Comparison of ENCODE assay signal across 8 cellular contexts in the genomic region with DNA sequence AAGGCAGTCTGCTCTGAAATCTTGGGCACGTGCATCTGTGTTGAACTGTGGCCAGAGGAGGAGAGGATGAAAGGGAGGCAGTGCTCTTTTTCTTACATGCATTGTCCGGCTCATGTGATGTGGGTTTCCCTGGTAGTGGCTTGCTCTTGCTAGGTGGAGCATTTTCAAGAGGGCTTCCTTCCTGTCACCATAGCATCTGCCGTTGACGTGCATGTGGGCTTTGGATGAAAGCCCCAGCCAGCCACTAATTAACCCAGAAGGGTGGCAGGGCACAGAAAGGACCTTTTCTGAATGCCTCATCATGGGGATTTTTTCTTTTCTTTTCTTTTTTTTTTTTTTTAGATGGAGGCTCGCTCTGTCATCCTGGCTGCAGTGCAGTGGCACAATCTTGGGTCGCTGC.
DNase-seq lines count a peak whose midpoint lies in the region; ATAC-seq and TF ChIP-seq lines count a peak whose summit lies in the region.

No MANE protein-coding gene starts in this region.

- H3K4me3 ChIP-seq in OCI-LY1 (ENCODE audit: low read depth, low read length, poor library complexity, severe bottlenecking) (no peak overlapping the region), suprapubic skin (no peak overlapping the region), osteoblast (ENCODE audit: insufficient read depth, low read length) (no peak overlapping the region)

- H3K4me2 ChIP-seq in OCI-LY1 (ENCODE audit: low read length) (no peak overlapping the region; the same call in 1 of the 2 replicates), osteoblast (ENCODE audit: insufficient read depth, low read length) (no peak overlapping the region)

- ATAC-seq in GM18498 (IDR thresholded peaks at IDR 0.05; ENCODE audit: unreplicated experiment) = peak; percentile 93
- peak; percentile 97 for ATAC-seq in HG02642 (IDR thresholded peaks at IDR 0.05; ENCODE audit: poor library complexity, unreplicated experiment)
- peak; percentile 93 for ATAC-seq in effector memory CD8-positive, alpha-beta T cell (replicated peaks)

- no peak overlapping the region for H3K9ac ChIP-seq in OCI-LY1 (ENCODE audit: low read length)

- no peaks in the 10 kb centered on the region for H3K9me3 ChIP-seq in OCI-LY1 (ENCODE audit: low read length)
- H3K9me3 ChIP-seq in suprapubic skin = no peaks in the 10 kb centered on the region
- no peaks in the 10 kb centered on the region for H3K9me3 ChIP-seq in osteoblast (ENCODE audit: low read depth, low read length)

- H2AFZ ChIP-seq in OCI-LY1 (ENCODE audit: low read length) (no peak overlapping the region), osteoblast (ENCODE audit: low read length) (no peak overlapping the region)

- H3K4me3 Mint-ChIP-seq in effector memory CD8-positive, alpha-beta T cell = peak overlapping the region in 1 of 2 donors; percentile 38

- no peak for TF ChIP-seq EP300 in suprapubic skin (IDR thresholded peaks at IDR 0.05)

- H3K36me3 ChIP-seq in OCI-LY1 (ENCODE audit: insufficient read depth, low read length) = no peaks in the 10 kb centered on the region
- no peaks in the 10 kb centered on the region for H3K36me3 ChIP-seq in suprapubic skin
- H3K36me3 ChIP-seq in osteoblast (ENCODE audit: insufficient read depth, low read length) = no peaks in the 10 kb centered on the region

- H3K9me3 Mint-ChIP-seq in effector memory CD8-positive, alpha-beta T cell = no peaks in the 10 kb centered on the region

- H3K4me1 ChIP-seq in OCI-LY1 (ENCODE audit: insufficient read depth, low read length, severe bottlenecking) (peaks cover 59% of the 10 kb centered on the region), suprapubic skin (no peaks in the 10 kb centered on the region), osteoblast (ENCODE audit: insufficient read depth, low read length) (no peaks in the 10 kb centered on the region)

- peak overlapping the region in 1 of 2 donors; percentile 65 for H3K27ac Mint-ChIP-seq in effector memory CD8-positive, alpha-beta T cell

- peak; percentile 21 to 30 (median 21) for DNase-seq in effector memory CD8-positive, alpha-beta T cell
- DNase-seq in NCI-H2227 (lab: John Stamatoyannopoulos, UW; ENCODE audit: unreplicated experiment) (no peak), suprapubic skin (ENCODE audit: low spot score in 2 of 2) (no peak), osteoblast (ENCODE audit: insufficient read length, low spot score, missing footprints) (no peak), cardiac septum (ENCODE audit: low spot score) (no peak)

- H3F3A ChIP-seq in OCI-LY1 (ENCODE audit: insufficient read depth, low read length) = no peaks in the 10 kb centered on the region

- no peaks in the 10 kb centered on the region for H3K79me2 ChIP-seq in OCI-LY1 (ENCODE audit: insufficient read depth, low read length)
- no peaks in the 10 kb centered on the region for H3K79me2 ChIP-seq in osteoblast (ENCODE audit: insufficient read depth, low read length)

- TF ChIP-seq CTCF in OCI-LY1 (IDR thresholded peaks at IDR 0.05; ENCODE audit: low read length) (no peak), suprapubic skin (IDR thresholded peaks at IDR 0.05) (no peak), osteoblast (IDR thresholded peaks at IDR 0.05; ENCODE audit: extremely low read depth, low read depth, low read length) (no peak)

- H3K27me3 ChIP-seq in OCI-LY1 (ENCODE audit: insufficient read depth, low read length) (no peaks in the 10 kb centered on the region), suprapubic skin (no peaks in the 10 kb centered on the region), osteoblast (ENCODE audit: insufficient read depth, low read length) (no peaks in the 10 kb centered on the region)

- H3K27ac ChIP-seq in OCI-LY1 (ENCODE audit: low read depth, low read length, poor library complexity, severe bottlenecking) (peak overlapping the region; percentile 87), suprapubic skin (no peak overlapping the region), osteoblast (ENCODE audit: low read depth, low read length) (no peak overlapping the region)

- no peaks in the 10 kb centered on the region for H3K27me3 Mint-ChIP-seq in effector memory CD8-positive, alpha-beta T cell

- peaks cover 3% of the 10 kb centered on the region for H3K36me3 Mint-ChIP-seq in effector memory CD8-positive, alpha-beta T cell (ENCODE audit: insufficient read depth)

- peaks cover 13 to 22% of the 10 kb centered on the region in 2 donors for H3K4me1 Mint-ChIP-seq in effector memory CD8-positive, alpha-beta T cell (ENCODE audit: low read depth in 2 of 2)

- H3K9me2 ChIP-seq in OCI-LY1 (ENCODE audit: low read depth, low read length) = no peaks in the 10 kb centered on the region

- H4K20me1 ChIP-seq in OCI-LY1 (ENCODE audit: insufficient read depth, low read length) (no peaks in the 10 kb centered on the region), osteoblast (ENCODE audit: insufficient read depth, low read length) (no peaks in the 10 kb centered on the region)

- 70% methylated on average over 6 of the region's 6 CpGs for WGBS in suprapubic skin

- intact Hi-C loops in cardiac septum (cut with DNase I) = loop anchor here (10.0 kb wide), 1 partner anchor 180 kb away; a partner anchor contains a TSS

- no peak for TF ChIP-seq POLR2A in suprapubic skin (IDR thresholded peaks at IDR 0.05)

Comparison
In these comparisons a context has a peak if more than half of its experiments do, and no peak if none do; other contexts are left out.
1. DNase-seq: peak in effector memory CD8-positive, alpha-beta T cell (3 of 3); none in NCI-H2227 (single experiment), suprapubic skin (0 of 2), osteoblast (single experiment) and cardiac septum (single experiment).
2. Peak in every context shown above with its lines, with median percentiles within 50 percentile points of each other: ATAC-seq.